Comparison of ENCODE assay signal across 10 cellular contexts in genomic region chr9:77883846-77884771, GRCh38.
DNase-seq lines count a peak whose midpoint lies in the region; ATAC-seq and TF ChIP-seq lines count a peak whose summit lies in the region.
"Had no signal": no experiment of that assay in that cellular context is flagged by ENCODE, and none has a peak within 500 bp of the region (broad histone marks: within the 10 kb centered on the region; RNA-seq: fewer than 3 reads in every experiment).

No MANE protein-coding gene starts in this region.

- H3K27ac Mint-ChIP-seq in activated T-helper 1 cell treated with anti-CD3 and anti-CD28 coated beads, Interleukin-12 subunit alpha, Interleukin-12 subunit beta, Interleukin-2, Interleukin-4 antibody, amounts not matched to agents 30 ng/mL and 10 ng/mL and 1 ng/mL, durations not matched to agents 14 hours and 24 hours and 36 hours: peak overlapping the region; percentile 69

- no peaks in the 10 kb centered on the region for H3K27me3 Mint-ChIP-seq in activated T-helper 1 cell treated with anti-CD3 and anti-CD28 coated beads, Interleukin-12 subunit alpha, Interleukin-12 subunit beta, Interleukin-2, Interleukin-4 antibody, amounts not matched to agents 30 ng/mL and 10 ng/mL and 1 ng/mL, durations not matched to agents 14 hours and 24 hours and 36 hours (ENCODE audit: insufficient read depth)

- TF ChIP-seq CTCF in foreskin keratinocyte (conservative IDR thresholded peaks at IDR 0.05): no peak
- TF ChIP-seq CTCF in thoracic aorta (IDR thresholded peaks at IDR 0.05): no peak

- H3K27me3 ChIP-seq in foreskin keratinocyte: no peaks in the 10 kb centered on the region
- no peaks in the 10 kb centered on the region for H3K27me3 ChIP-seq in thoracic aorta (replicated peaks; ENCODE audit: insufficient read depth)

- DNase-seq in HT1080 (ENCODE audit: low read depth) (peak; percentile 56), foreskin keratinocyte (peak; percentile 82 to 90), thoracic aorta (ENCODE audit: low spot score) (no peak), KBM-7 (no peak), HEK293T (ENCODE audit: extremely low spot score) (no peak)
- no peak for DNase-seq in activated T-helper 1 cell treated with anti-CD3 and anti-CD28 coated beads, Interleukin-12 subunit alpha, Interleukin-12 subunit beta, Interleukin-2, Interleukin-4 antibody, amounts not matched to agents 30 ng/mL and 10 ng/mL and 1 ng/mL, durations not matched to agents 14 hours and 24 hours and 36 hours (ENCODE audit: low spot score)
- DNase-seq: NCI-H1417 treated with DMSO at 0.1 percent for 48 hours had no signal

- H3K27ac ChIP-seq in foreskin keratinocyte: peak overlapping the region; percentile 3
- peak overlapping the region; percentile 40 to 68 for H3K27ac ChIP-seq in thoracic aorta

- peaks cover 36% of the 10 kb centered on the region for H3K4me1 Mint-ChIP-seq in activated T-helper 1 cell treated with anti-CD3 and anti-CD28 coated beads, Interleukin-12 subunit alpha, Interleukin-12 subunit beta, Interleukin-2, Interleukin-4 antibody, amounts not matched to agents 30 ng/mL and 10 ng/mL and 1 ng/mL, durations not matched to agents 14 hours and 24 hours and 36 hours (ENCODE audit: low read depth)
- H3K4me1 Mint-ChIP-seq: central memory CD8-positive, alpha-beta T cell had no signal

- ATAC-seq in foreskin keratinocyte: peak; percentile 71
- peak; percentile 48 for ATAC-seq in thoracic aorta (ENCODE audit: insufficient number of reproducible peaks, low FRiP score, low read depth)
- no peak for ATAC-seq in GM21529 (IDR thresholded peaks at IDR 0.05; ENCODE audit: unreplicated experiment)
- ATAC-seq: Right ventricle myocardium inferior had no signal

- in situ Hi-C loops in KBM-7 (cut with MboI; ENCODE audit: low pct_unique_long_range_greater_than_20kb, low sequenced_read_pairs): no loop called here

- intact Hi-C loops in activated T-helper 1 cell treated with anti-CD3 and anti-CD28 coated beads, Interleukin-12 subunit alpha, Interleukin-12 subunit beta, Interleukin-2, Interleukin-4 antibody, amounts not matched to agents 30 ng/mL and 10 ng/mL and 1 ng/mL, durations not matched to agents 14 hours and 24 hours and 36 hours (cut with micrococcal nuclease): loop anchor here (5.0 kb wide), 1 partner anchor 33 kb away; no protein-coding TSS in a partner anchor

- no peaks in the 10 kb centered on the region for H3K36me3 Mint-ChIP-seq in activated T-helper 1 cell treated with anti-CD3 and anti-CD28 coated beads, Interleukin-12 subunit alpha, Interleukin-12 subunit beta, Interleukin-2, Interleukin-4 antibody, amounts not matched to agents 30 ng/mL and 10 ng/mL and 1 ng/mL, durations not matched to agents 14 hours and 24 hours and 36 hours (ENCODE audit: low read depth)

- POLR2A ChIA-PET in HEK293T (lab: Yijun Ruan, JAX): interaction anchor here (0.6 kb wide), 1 partner anchor 10 kb away, joined by 3 read pairs; no protein-coding TSS in a partner anchor

- H3K9me3 ChIP-seq in thoracic aorta: no peaks in the 10 kb centered on the region

- H3K4me1 ChIP-seq in foreskin keratinocyte (peaks cover 46% of the 10 kb centered on the region), thoracic aorta (ENCODE audit: control insufficient read depth in 1 of 2, low read depth in 2 of 2) (peaks cover 24 to 42% of the 10 kb centered on the region in 2 donors)

- H3K9me3 Mint-ChIP-seq in activated T-helper 1 cell treated with anti-CD3 and anti-CD28 coated beads, Interleukin-12 subunit alpha, Interleukin-12 subunit beta, Interleukin-2, Interleukin-4 antibody, amounts not matched to agents 30 ng/mL and 10 ng/mL and 1 ng/mL, durations not matched to agents 14 hours and 24 hours and 36 hours: no peaks in the 10 kb centered on the region
- H3K9me3 Mint-ChIP-seq: central memory CD8-positive, alpha-beta T cell had no signal

- H3K4me3 Mint-ChIP-seq in activated T-helper 1 cell treated with anti-CD3 and anti-CD28 coated beads, Interleukin-12 subunit alpha, Interleukin-12 subunit beta, Interleukin-2, Interleukin-4 antibody, amounts not matched to agents 30 ng/mL and 10 ng/mL and 1 ng/mL, durations not matched to agents 14 hours and 24 hours and 36 hours: no peak overlapping the region
- H3K4me3 Mint-ChIP-seq: central memory CD8-positive, alpha-beta T cell had no signal

- H3K36me3 ChIP-seq in thoracic aorta: no peaks in the 10 kb centered on the region

- CTCF ChIA-PET in HEK293T (lab: Yijun Ruan, JAX): no interaction called here

- peak overlapping the region; percentile 36 for H3K4me3 ChIP-seq in thoracic aorta

TF ChIP-seq in HEK293T, 16 proteins besides CTCF, POLR2A, EP300 and RAD21:
- TF ChIP-seq FOXM1 (IDR thresholded peaks at IDR 0.05; ENCODE audit: borderline replicate concordance): no peak
- TF ChIP-seq CTBP1 (IDR thresholded peaks at IDR 0.05; ENCODE audit: borderline replicate concordance): no peak
- no peak for TF ChIP-seq SUZ12 (IDR thresholded peaks at IDR 0.05)
- TF ChIP-seq ARNT (IDR thresholded peaks at IDR 0.05): no peak
- no peak for TF ChIP-seq ELF4 (IDR thresholded peaks at IDR 0.05)
- no peak for TF ChIP-seq HDGF (IDR thresholded peaks at IDR 0.05; ENCODE audit: borderline replicate concordance)
- TF ChIP-seq ZNF384 (IDR thresholded peaks at IDR 0.05): no peak
- TF ChIP-seq PKNOX1 (IDR thresholded peaks at IDR 0.05): no peak
- TF ChIP-seq LEF1 (IDR thresholded peaks at IDR 0.05; ENCODE audit: borderline replicate concordance): no peak

Comparison
In these comparisons a context has a peak if more than half of its experiments do, and no peak if none do; other contexts are left out.
1. DNase-seq: peak in HT1080 (single experiment) and foreskin keratinocyte (2 of 2); none in activated T-helper 1 cell treated with anti-CD3 and anti-CD28 coated beads, Interleukin-12 subunit alpha, Interleukin-12 subunit beta, Interleukin-2, Interleukin-4 antibody, amounts not matched to agents 30 ng/mL and 10 ng/mL and 1 ng/mL, durations not matched to agents 14 hours and 24 hours and 36 hours (single experiment), thoracic aorta (single experiment), KBM-7 (single experiment) and HEK293T (single experiment).